In genomic region chr16:11140466-11140865, GRCh38 we compare ENCODE assay signal across 17 cellular contexts.
DNase-seq lines count a peak whose midpoint lies in the region; ATAC-seq and TF ChIP-seq lines count a peak whose summit lies in the region.
"Had no signal": no experiment of that assay in that cellular context is flagged by ENCODE, and none has a peak within 500 bp of the region (broad histone marks: within the 10 kb centered on the region; RNA-seq: fewer than 3 reads in every experiment).

No MANE protein-coding gene starts in this region.

- H2AK5ac ChIP-seq in H9 (ENCODE audit: insufficient read length, low read length) = no peak overlapping the region

- H3K4me2 ChIP-seq in H9 (ENCODE audit: insufficient read depth, insufficient read length, low read length) = no peak overlapping the region
- H3K4me2 ChIP-seq: SK-N-SH had no signal

- no peak overlapping the region for H2BK120ac ChIP-seq in H9 (ENCODE audit: low read depth, low read length, poor library complexity, severe bottlenecking)

- H4K8ac ChIP-seq in H9 (replicated peaks; ENCODE audit: insufficient read length, low read depth, low read length) = no peak overlapping the region

- H3K23ac ChIP-seq in H9 (ENCODE audit: insufficient read length, low read depth, low read length) = no peak overlapping the region

- CTCF ChIA-PET in activated CD8-positive, alpha-beta T cell treated with anti-CD3 and anti-CD28 coated beads, Interleukin-2, amount 10 ng/mL, durations not matched to agents 7 days and 5 days (lab: Charles Lee) = interaction anchor here (0.7 to 1.5 kb wide), 5 partner anchors 14 to 115 kb away, joined by 3 to 4 read pairs (median 3); no protein-coding TSS in a partner anchor

- no peak overlapping the region for H2BK5ac ChIP-seq in H9 (ENCODE audit: insufficient read length, low read length)

- no peak overlapping the region for H3K27ac ChIP-seq in H9 (ENCODE audit: insufficient read length, low read depth, low read length)
- H3K27ac ChIP-seq: left lung, prostate gland had no signal

- H3K9me3 ChIP-seq in H9 (ENCODE audit: control insufficient read depth, low read depth, low read length) = no peaks in the 10 kb centered on the region
- H3K9me3 ChIP-seq: left lung, prostate gland, SK-N-SH had no signal

- H2BK12ac ChIP-seq in H9 (ENCODE audit: insufficient read length, low read depth, low read length) = no peak overlapping the region

- peak overlapping the region; percentile 3; the same call in 1 of the 2 replicates for H3K14ac ChIP-seq in H9 (ENCODE audit: insufficient read depth, low read length)

- no peaks in the 10 kb centered on the region for H3K79me1 ChIP-seq in H9 (ENCODE audit: insufficient read depth, low read depth, low read length, poor library complexity, severe bottlenecking)

- no peak for DNase-seq in activated T-cell treated with anti-CD3 and anti-CD28 coated beads, Interleukin-2, amount 50 U/mL, for 72 hours
- no peak for DNase-seq in activated T-cell treated with anti-CD3 and anti-CD28 coated beads, Interleukin-2, amount 50 U/mL, for 48 hours
- peak; percentile 32 for DNase-seq in H9
- DNase-seq in activated CD8-positive, alpha-beta T cell treated with anti-CD3 and anti-CD28 coated beads, Interleukin-2, amount 10 ng/mL, durations not matched to agents 7 days and 5 days = no peak
- DNase-seq in naive thymus-derived CD8-positive, alpha-beta T cell = no peak
- DNase-seq in HT-29 (ENCODE audit: low spot score) = no peak
- DNase-seq: amniotic stem cell; foreskin fibroblast; left lung; NCI-H187 treated with DMSO at 0.1 percent for 48 hours; NCI-H510A; PC-3; SK-N-SH; stimulated activated CD4-positive, alpha-beta T cell treated with anti-CD3 and anti-CD28 coated beads, Interleukin-12 subunit alpha, Interleukin-12 subunit beta, amount 100 ng/mL, for 4 hours had no signal

- H3K27me3 ChIP-seq in H9 (ENCODE audit: insufficient read depth, low read length) = no peaks in the 10 kb centered on the region
- H3K27me3 ChIP-seq: left lung had no signal

- no peak for TF ChIP-seq CTCF in H9 (conservative IDR thresholded peaks at IDR 0.05)

- no peak overlapping the region for H2AFZ ChIP-seq in H9 (ENCODE audit: low read length)

- H4K91ac ChIP-seq in H9 (ENCODE audit: insufficient read length, low read depth, low read length) = no peak overlapping the region

- peaks cover 3% of the 10 kb centered on the region; the same call in 1 of the 2 replicates for H3K4me1 ChIP-seq in H9 (ENCODE audit: insufficient read depth, low read length)
- H3K4me1 ChIP-seq: prostate gland had no signal

- no peak overlapping the region for H3K9ac ChIP-seq in H9 (ENCODE audit: extremely low read depth, insufficient read length, low read length)
- H3K9ac ChIP-seq: SK-N-SH had no signal

- POLR2A ChIA-PET in activated CD8-positive, alpha-beta T cell treated with anti-CD3 and anti-CD28 coated beads, Interleukin-2, amount 10 ng/mL, durations not matched to agents 7 days and 5 days (lab: Charles Lee) = interaction anchor here (0.8 to 1.6 kb wide), 6 partner anchors 11 to 115 kb away, joined by 3 to 7 read pairs (median 3); no protein-coding TSS in a partner anchor
- POLR2A ChIA-PET in naive thymus-derived CD8-positive, alpha-beta T cell (lab: Charles Lee) = interaction anchor here (1.9 kb wide), 1 partner anchor 115 kb away, joined by 6 read pairs; the partner anchor contains the start of gene SOCS1

- H3K27ac Mint-ChIP-seq in activated T-cell treated with anti-CD3 and anti-CD28 coated beads, Interleukin-2, amount 50 U/mL, for 72 hours = peak overlapping the region; percentile 94
- H3K27ac Mint-ChIP-seq in H9 = peak overlapping the region in 1 of 3 experiments; percentile 40; a peak in 1 of 7 replicates
- H3K27ac Mint-ChIP-seq in activated CD8-positive, alpha-beta T cell treated with anti-CD3 and anti-CD28 coated beads, Interleukin-2, amount 10 ng/mL, durations not matched to agents 7 days and 5 days = peak overlapping the region; percentile 88
- peak overlapping the region in 7 of 10 donors; percentile 60 to 93 (median 84) for H3K27ac Mint-ChIP-seq in naive thymus-derived CD8-positive, alpha-beta T cell

- no peaks in the 10 kb centered on the region for H3K79me2 ChIP-seq in H9 (ENCODE audit: insufficient read depth, low read length)

- H4K5ac ChIP-seq in H9 (ENCODE audit: insufficient read length, low read depth, low read length) = no peak overlapping the region

- peaks cover 6% of the 10 kb centered on the region in 2 donors for H3K36me3 Mint-ChIP-seq in activated T-cell treated with anti-CD3 and anti-CD28 coated beads, Interleukin-2, amount 50 U/mL, for 72 hours (ENCODE audit: insufficient read depth in 2 of 2)
- H3K36me3 Mint-ChIP-seq in H9 (ENCODE audit: insufficient read depth in 1 of 3, low read depth in 3 of 3) = no peaks in the 10 kb centered on the region
- H3K36me3 Mint-ChIP-seq in activated CD8-positive, alpha-beta T cell treated with anti-CD3 and anti-CD28 coated beads, Interleukin-2, amount 10 ng/mL, durations not matched to agents 7 days and 5 days (ENCODE audit: low read depth) = peaks cover 37% of the 10 kb centered on the region
- H3K36me3 Mint-ChIP-seq in naive thymus-derived CD8-positive, alpha-beta T cell = peaks cover 0 to 9% (median 7%) of the 10 kb centered on the region in 3 donors

- H2BK15ac ChIP-seq in H9 (ENCODE audit: low read depth, low read length) = no peak overlapping the region

- H3K4me3 Mint-ChIP-seq in activated T-cell treated with anti-CD3 and anti-CD28 coated beads, Interleukin-2, amount 50 U/mL, for 72 hours = peak overlapping the region; percentile 65 to 83
- no peak overlapping the region for H3K4me3 Mint-ChIP-seq in H9
- peak overlapping the region; percentile 57 for H3K4me3 Mint-ChIP-seq in activated CD8-positive, alpha-beta T cell treated with anti-CD3 and anti-CD28 coated beads, Interleukin-2, amount 10 ng/mL, durations not matched to agents 7 days and 5 days
- H3K4me3 Mint-ChIP-seq in naive thymus-derived CD8-positive, alpha-beta T cell = peak overlapping the region; percentile 24 to 89 (median 84)

- no peaks in the 10 kb centered on the region for H3K27me3 Mint-ChIP-seq in activated T-cell treated with anti-CD3 and anti-CD28 coated beads, Interleukin-2, amount 50 U/mL, for 72 hours (ENCODE audit: low read depth)
- H3K27me3 Mint-ChIP-seq in H9 (ENCODE audit: low read depth) = 0 out of 2 replicates have a peak, but pooled peaks cover 1% of the 10 kb centered on the region
- no peaks in the 10 kb centered on the region for H3K27me3 Mint-ChIP-seq in activated CD8-positive, alpha-beta T cell treated with anti-CD3 and anti-CD28 coated beads, Interleukin-2, amount 10 ng/mL, durations not matched to agents 7 days and 5 days (ENCODE audit: low read depth)
- no peaks in the 10 kb centered on the region for H3K27me3 Mint-ChIP-seq in naive thymus-derived CD8-positive, alpha-beta T cell

- H3K4me1 Mint-ChIP-seq in activated T-cell treated with anti-CD3 and anti-CD28 coated beads, Interleukin-2, amount 50 U/mL, for 72 hours (ENCODE audit: low read depth) = peaks cover 70% of the 10 kb centered on the region
- peaks cover 33 to 36% of the 10 kb centered on the region in 2 experiments for H3K4me1 Mint-ChIP-seq in H9
- peaks cover 85% of the 10 kb centered on the region for H3K4me1 Mint-ChIP-seq in activated CD8-positive, alpha-beta T cell treated with anti-CD3 and anti-CD28 coated beads, Interleukin-2, amount 10 ng/mL, durations not matched to agents 7 days and 5 days (ENCODE audit: low read depth)
- peaks cover 28 to 66% (median 51%) of the 10 kb centered on the region in 4 donors for H3K4me1 Mint-ChIP-seq in naive thymus-derived CD8-positive, alpha-beta T cell

- H3K23me2 ChIP-seq in H9 (ENCODE audit: insufficient read length, low read depth, low read length, poor library complexity, severe bottlenecking) = no peaks in the 10 kb centered on the region

- no peaks in the 10 kb centered on the region for H3K9me3 Mint-ChIP-seq in activated T-cell treated with anti-CD3 and anti-CD28 coated beads, Interleukin-2, amount 50 U/mL, for 72 hours
- no peaks in the 10 kb centered on the region for H3K9me3 Mint-ChIP-seq in H9
- no peaks in the 10 kb centered on the region for H3K9me3 Mint-ChIP-seq in activated CD8-positive, alpha-beta T cell treated with anti-CD3 and anti-CD28 coated beads, Interleukin-2, amount 10 ng/mL, durations not matched to agents 7 days and 5 days (ENCODE audit: insufficient read depth)
- no peaks in the 10 kb centered on the region for H3K9me3 Mint-ChIP-seq in naive thymus-derived CD8-positive, alpha-beta T cell

- no peak overlapping the region for H3K56ac ChIP-seq in H9 (ENCODE audit: insufficient read length, low read depth, low read length)

- no CpG with 5 or more reads among the region's 4 CpGs for WGBS in H9 (ENCODE audit: extremely low coverage, insufficient read length, low lambda C conversion rate)

- H3K18ac ChIP-seq in H9 (ENCODE audit: insufficient read length, low read depth, low read length) = no peak overlapping the region

- peak in 1 of 2 donors; percentile 8 for ATAC-seq in activated T-cell treated with anti-CD3 and anti-CD28 coated beads, Interleukin-2, amount 50 U/mL, for 72 hours (replicated peaks in 1 of 2)
- ATAC-seq in activated CD8-positive, alpha-beta T cell treated with anti-CD3 and anti-CD28 coated beads, Interleukin-2, amount 10 ng/mL, durations not matched to agents 7 days and 5 days = no peak
- ATAC-seq in naive thymus-derived CD8-positive, alpha-beta T cell = peak in 1 of 2 donors; percentile 15
- no peak for ATAC-seq in HG02852 (IDR thresholded peaks at IDR 0.05; ENCODE audit: unreplicated experiment)
- ATAC-seq in GM18868 (IDR thresholded peaks at IDR 0.05; ENCODE audit: unreplicated experiment) = no peak
- ATAC-seq: left lung, PC-3 had no signal

- H2BK20ac ChIP-seq in H9 (ENCODE audit: low read depth, low read length, poor library complexity, severe bottlenecking) = no peak overlapping the region

- H3T11ph ChIP-seq in H9 (ENCODE audit: low read length) = no peak overlapping the region

- H4K20me1 ChIP-seq in H9 (ENCODE audit: control insufficient read depth, insufficient read depth, insufficient read length) = no peaks in the 10 kb centered on the region

- no peak overlapping the region for H3K4ac ChIP-seq in H9 (ENCODE audit: low read depth, low read length)

Comparison
In these comparisons a context has a peak if more than half of its experiments do, and no peak if none do; other contexts are left out.
1. H3K4me3 Mint-ChIP-seq: peak in activated T-cell treated with anti-CD3 and anti-CD28 coated beads, Interleukin-2, amount 50 U/mL, for 72 hours (2 of 2), activated CD8-positive, alpha-beta T cell treated with anti-CD3 and anti-CD28 coated beads, Interleukin-2, amount 10 ng/mL, durations not matched to agents 7 days and 5 days (single experiment) and naive thymus-derived CD8-positive, alpha-beta T cell (10 of 10); none in H9 (0 of 2).